In the genomic region with DNA sequence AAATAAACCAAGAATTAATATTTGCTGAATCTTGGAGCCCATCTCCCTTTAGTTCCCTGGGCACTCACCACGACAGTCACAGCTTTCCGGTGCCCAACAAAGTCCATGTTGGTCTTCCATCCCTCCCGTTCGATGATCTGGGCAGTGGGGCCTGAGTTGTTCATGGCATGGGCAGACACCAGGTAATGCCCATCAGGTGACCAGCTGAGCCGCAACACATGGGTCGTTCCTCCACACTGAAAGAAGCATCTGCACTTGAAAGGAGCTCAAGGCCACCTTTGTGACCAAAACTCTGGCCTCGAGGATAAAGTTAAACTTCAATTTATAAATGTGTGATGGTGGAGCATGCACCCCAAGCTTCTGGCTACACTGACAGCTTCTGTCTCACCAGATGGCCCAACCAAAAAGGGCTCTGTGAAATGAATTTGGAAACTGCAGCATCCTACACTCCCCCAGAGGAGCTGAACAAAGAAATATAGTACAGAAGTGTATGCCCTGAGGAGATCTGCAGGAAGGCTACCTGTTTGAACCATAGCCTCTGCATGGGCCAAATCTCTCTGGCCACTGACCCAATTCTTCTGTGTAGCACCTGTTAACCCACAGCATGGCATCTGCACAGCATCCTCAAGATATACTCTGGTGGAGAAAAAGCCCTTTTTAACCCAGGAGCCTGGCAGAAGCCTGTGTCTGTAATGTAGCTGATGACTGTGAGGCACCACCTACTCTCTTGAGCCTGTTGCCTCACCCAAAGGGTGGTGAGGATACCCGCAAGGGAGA, we compare ENCODE assay signal across 21 cellular contexts.
"Had no signal": no experiment of that assay in that cellular context is flagged by ENCODE, and none has a peak within 500 bp of the region (broad histone marks: within the 10 kb centered on the region; RNA-seq: fewer than 3 reads in every experiment).

No MANE protein-coding gene starts in this region.

- DNase-seq: cerebellar nuclear complex; colonic mucosa; dermis blood vessel endothelial cell; foreskin melanocyte; hypothalamus; islet precursor cell; left lung; mesenchymal stem cell; midbrain; ovary; sigmoid colon; stimulated activated CD4-positive, alpha-beta T cell treated with anti-CD3 and anti-CD28 coated beads, Interleukin-2, amount 100 ng/mL, for 24 hours; stimulated activated CD4-positive, alpha-beta T cell treated with anti-CD3 and anti-CD28 coated beads, Interleukin-4, amount 100 ng/mL, for 4 hours; stimulated activated naive CD4-positive, alpha-beta T cell; stomach; substantia nigra; trophoblast cell had no signal

- ATAC-seq: left lung had no signal

- H3K4me3 ChIP-seq: colonic mucosa, left lung, lung, ovary, right atrium auricular region, sigmoid colon, skin epidermis, stomach, thoracic aorta had no signal
